8 cellular contexts compared by ENCODE assay signal in the genomic region with DNA sequence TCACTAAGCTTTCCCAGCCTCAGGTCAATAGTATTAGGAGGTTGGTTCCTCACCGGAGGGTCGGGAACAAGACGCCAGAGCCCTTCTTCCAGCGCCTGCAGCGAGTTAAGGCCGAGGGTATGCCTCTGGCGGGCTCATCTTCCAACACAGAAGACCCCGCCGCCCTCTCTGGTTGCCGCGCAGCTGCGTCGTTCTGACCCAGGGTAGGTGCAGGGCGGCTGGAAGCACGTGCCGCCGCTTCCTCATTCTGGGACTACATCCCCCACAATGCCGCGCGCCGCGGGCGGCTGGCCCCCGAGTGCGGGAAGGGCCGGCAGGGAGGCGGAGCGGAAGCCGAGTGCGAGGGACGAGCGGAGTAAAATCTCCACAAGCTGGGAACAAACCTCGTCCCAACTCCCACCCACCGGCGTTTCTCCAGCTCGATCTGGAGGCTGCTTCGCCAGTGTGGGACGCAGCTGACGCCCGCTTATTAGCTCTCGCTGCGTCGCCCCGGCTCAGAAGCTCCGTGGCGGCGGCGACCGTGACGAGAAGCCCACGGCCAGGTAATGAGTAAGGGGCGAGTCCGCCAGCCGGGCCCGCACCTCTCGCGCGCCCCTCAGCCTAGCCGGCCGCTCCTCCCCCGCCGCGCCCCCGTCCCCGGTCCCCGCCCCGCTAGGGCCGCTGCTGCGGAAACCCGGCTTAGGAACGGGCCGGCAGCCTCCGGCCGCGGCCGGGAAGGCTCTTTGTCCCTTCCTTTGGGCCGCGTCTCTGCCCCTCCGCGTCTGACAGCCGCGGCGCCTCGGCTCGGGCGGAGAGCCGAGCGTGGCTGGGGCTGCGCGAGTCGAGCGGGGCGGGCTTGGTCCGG. TPM values are rescaled to one million over a fixed set of nuclear protein-coding genes. Genes with fewer than 3 reads are reported as not detected.
A peak's percentile ranks its signal among the peaks of the same experiment; 100 is the strongest.
DNase-seq lines count a peak whose midpoint lies in the region; TF ChIP-seq lines count a peak whose summit lies in the region.

A gene with protein sequence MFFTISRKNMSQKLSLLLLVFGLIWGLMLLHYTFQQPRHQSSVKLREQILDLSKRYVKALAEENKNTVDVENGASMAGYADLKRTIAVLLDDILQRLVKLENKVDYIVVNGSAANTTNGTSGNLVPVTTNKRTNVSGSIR (plus strand): TSS at position 319 of the 844 bp plus-strand sequence. CDS start 13,934 bp downstream, outside the sequence.

- peak within 1 kb of the TSS; percentile 19 to 90 (median 42); a peak in 3 of 7 replicates for H3K27ac Mint-ChIP-seq in H9
- peak within 1 kb of the TSS; percentile 20 for H3K27ac Mint-ChIP-seq in activated naive CD4-positive, alpha-beta T cell treated with anti-CD3 and anti-CD28 coated beads for 36 hours

- H3K23ac ChIP-seq in H9 (ENCODE audit: insufficient read length, low read depth, low read length) = no peak within 1 kb of the TSS

- no peak within 1 kb of the TSS for H4K91ac ChIP-seq in H9 (ENCODE audit: insufficient read length, low read depth, low read length)

- no peaks in the 10 kb centered on the region; the same call in 1 of the 2 replicates for H3K27me3 ChIP-seq in H9 (ENCODE audit: insufficient read depth, low read length)

- WGBS in H9 (ENCODE audit: extremely low coverage, insufficient read length, low lambda C conversion rate) = no CpG with 5 or more reads among the region's 94 CpGs

- no peak within 1 kb of the TSS for H2BK15ac ChIP-seq in H9 (ENCODE audit: low read depth, low read length)

- peak within 1 kb of the TSS; percentile 85 to 87 for H3K4me3 Mint-ChIP-seq in H9
- peak within 1 kb of the TSS; percentile 83 for H3K4me3 Mint-ChIP-seq in activated naive CD4-positive, alpha-beta T cell treated with anti-CD3 and anti-CD28 coated beads for 36 hours

- peak within 1 kb of the TSS; percentile 76 for H3K9ac ChIP-seq in H9 (ENCODE audit: extremely low read depth, insufficient read length, low read length)

- H3K9me3 ChIP-seq in H9 (ENCODE audit: control insufficient read depth, low read depth, low read length) = no peaks in the 10 kb centered on the region

- H3K23me2 ChIP-seq in H9 (ENCODE audit: insufficient read length, low read depth, low read length, poor library complexity, severe bottlenecking) = peaks cover 4% of the 10 kb centered on the region

- H3K56ac ChIP-seq in H9 (ENCODE audit: insufficient read length, low read depth, low read length) = no peak within 1 kb of the TSS

- no peak within 1 kb of the TSS for H3K27ac ChIP-seq in H9 (ENCODE audit: insufficient read length, low read depth, low read length)
- peak within 1 kb of the TSS; percentile 83 for H3K27ac ChIP-seq in substantia nigra (ENCODE audit: low read depth, low read length, poor library complexity, severe bottlenecking)

- no peak within 1 kb of the TSS for H2BK12ac ChIP-seq in H9 (ENCODE audit: insufficient read length, low read depth, low read length)

- 0 out of 2 replicates have a peak, but pooled peaks cover 2% of the 10 kb centered on the region for H3K4me1 ChIP-seq in H9 (ENCODE audit: insufficient read depth, low read length)

- CTCF ChIA-PET in activated naive CD4-positive, alpha-beta T cell treated with anti-CD3 and anti-CD28 coated beads for 36 hours (lab: Charles Lee) = interaction anchor here (0.8 to 1.7 kb wide), 3 partner anchors 9 to 239 kb away, joined by 3 to 9 read pairs (median 3); no protein-coding TSS in a partner anchor

- H3K4me2 ChIP-seq in H9 (ENCODE audit: insufficient read depth, insufficient read length, low read length) = peak within 1 kb of the TSS; percentile 99

- no peaks in the 10 kb centered on the region for H3K79me2 ChIP-seq in H9 (ENCODE audit: insufficient read depth, low read length)

- H3K9me3 Mint-ChIP-seq in H9 = peaks cover 2 to 5% of the 10 kb centered on the region in 2 experiments; a peak in 3 of 5 replicates
- H3K9me3 Mint-ChIP-seq in activated naive CD4-positive, alpha-beta T cell treated with anti-CD3 and anti-CD28 coated beads for 36 hours = no peaks in the 10 kb centered on the region

- no peak within 1 kb of the TSS for H4K8ac ChIP-seq in H9 (replicated peaks; ENCODE audit: insufficient read length, low read depth, low read length)

- no peak within 1 kb of the TSS for H2AK5ac ChIP-seq in H9 (ENCODE audit: insufficient read length, low read length)

- no peak within 1 kb of the TSS for H2BK5ac ChIP-seq in H9 (ENCODE audit: insufficient read length, low read length)

- H4K20me1 ChIP-seq in H9 (ENCODE audit: control insufficient read depth, insufficient read depth, insufficient read length) = no peaks in the 10 kb centered on the region

- peaks cover 14% of the 10 kb centered on the region in 2 experiments for H3K4me1 Mint-ChIP-seq in H9
- H3K4me1 Mint-ChIP-seq in activated naive CD4-positive, alpha-beta T cell treated with anti-CD3 and anti-CD28 coated beads for 36 hours (ENCODE audit: low read depth) = peaks cover 62% of the 10 kb centered on the region

- peak within 1 kb of the TSS; percentile 24 for H3K18ac ChIP-seq in H9 (ENCODE audit: insufficient read length, low read depth, low read length)

- no peaks in the 10 kb centered on the region for H3K79me1 ChIP-seq in H9 (ENCODE audit: insufficient read depth, low read depth, low read length, poor library complexity, severe bottlenecking)

- in situ Hi-C loops in G401 (cut with HindIII; ENCODE audit: low sequenced_read_pairs) = no loop called here

- peak; percentile 90 for DNase-seq in G401 (ENCODE audit: low spot score)
- DNase-seq in H9 = peak; percentile 96
- DNase-seq in M059J (ENCODE audit: low read depth) = peak; percentile 94
- peak; percentile 64 for DNase-seq in SHP77 treated with DMSO at 0.1 percent for 48 hours (lab: John Stamatoyannopoulos, UW)
- DNase-seq in activated naive CD4-positive, alpha-beta T cell treated with anti-CD3 and anti-CD28 coated beads for 36 hours = peak; percentile 83
- DNase-seq in germinal center (ENCODE audit: low spot score) = peak; percentile 89
- peak; percentile 50 for DNase-seq in non-pigmented ciliary epithelial cell (ENCODE audit: low read depth)
- peak; percentile 56 to 96 (median 86) for DNase-seq in substantia nigra (lab: John Stamatoyannopoulos, UW)

- H3K27me3 Mint-ChIP-seq in H9 (ENCODE audit: low read depth) = peaks cover 30% of the 10 kb centered on the region
- no peaks in the 10 kb centered on the region for H3K27me3 Mint-ChIP-seq in activated naive CD4-positive, alpha-beta T cell treated with anti-CD3 and anti-CD28 coated beads for 36 hours (ENCODE audit: low read depth)

- H2AFZ ChIP-seq in H9 (ENCODE audit: low read length) = no peak within 1 kb of the TSS

- H3T11ph ChIP-seq in H9 (ENCODE audit: low read length) = no peak within 1 kb of the TSS

- H3K36me3 Mint-ChIP-seq in H9 (ENCODE audit: insufficient read depth in 1 of 3, low read depth in 3 of 3) = peaks cover 0 to 4% (median 2%) of the 10 kb centered on the region in 3 experiments; a peak in 3 of 7 replicates
- H3K36me3 Mint-ChIP-seq in activated naive CD4-positive, alpha-beta T cell treated with anti-CD3 and anti-CD28 coated beads for 36 hours (ENCODE audit: low read depth) = no peaks in the 10 kb centered on the region

- H3K4ac ChIP-seq in H9 (ENCODE audit: low read depth, low read length) = no peak within 1 kb of the TSS

- intact Hi-C loops in activated naive CD4-positive, alpha-beta T cell treated with anti-CD3 and anti-CD28 coated beads for 36 hours (cut with micrococcal nuclease) = loop anchor here (1.0 to 10.0 kb wide), 5 partner anchors 125 to 1652 kb away; a partner anchor contains a TSS

- peak within 1 kb of the TSS; percentile 61 for H3K14ac ChIP-seq in H9 (ENCODE audit: insufficient read depth, low read length)

- no peak within 1 kb of the TSS for H4K5ac ChIP-seq in H9 (ENCODE audit: insufficient read length, low read depth, low read length)

- no peak for TF ChIP-seq CTCF in H9 (conservative IDR thresholded peaks at IDR 0.05)

- no peak within 1 kb of the TSS for H2BK20ac ChIP-seq in H9 (ENCODE audit: low read depth, low read length, poor library complexity, severe bottlenecking)

- no peak within 1 kb of the TSS for H2BK120ac ChIP-seq in H9 (ENCODE audit: low read depth, low read length, poor library complexity, severe bottlenecking)

RNA-seq across cellular contexts. Expression of the gene that starts here (rescaled TPM):
- total RNA-seq in G401 (2014; rRNA removed; shearing (Covaris generic)) = 3.3 and 6.5 TPM in 2 replicates
- 2.1 and 4.0 TPM in 2 replicates for total RNA-seq in H9 (2021)
- total RNA-seq in M059J (2014; rRNA removed; shearing (Covaris generic)) = 10.3 and 11.3 TPM in 2 replicates
- total RNA-seq in activated naive CD4-positive, alpha-beta T cell treated with anti-CD3 and anti-CD28 coated beads for 36 hours = 1 to 10 TPM; 5.3 to 5.7 TPM
